In the genomic region with DNA sequence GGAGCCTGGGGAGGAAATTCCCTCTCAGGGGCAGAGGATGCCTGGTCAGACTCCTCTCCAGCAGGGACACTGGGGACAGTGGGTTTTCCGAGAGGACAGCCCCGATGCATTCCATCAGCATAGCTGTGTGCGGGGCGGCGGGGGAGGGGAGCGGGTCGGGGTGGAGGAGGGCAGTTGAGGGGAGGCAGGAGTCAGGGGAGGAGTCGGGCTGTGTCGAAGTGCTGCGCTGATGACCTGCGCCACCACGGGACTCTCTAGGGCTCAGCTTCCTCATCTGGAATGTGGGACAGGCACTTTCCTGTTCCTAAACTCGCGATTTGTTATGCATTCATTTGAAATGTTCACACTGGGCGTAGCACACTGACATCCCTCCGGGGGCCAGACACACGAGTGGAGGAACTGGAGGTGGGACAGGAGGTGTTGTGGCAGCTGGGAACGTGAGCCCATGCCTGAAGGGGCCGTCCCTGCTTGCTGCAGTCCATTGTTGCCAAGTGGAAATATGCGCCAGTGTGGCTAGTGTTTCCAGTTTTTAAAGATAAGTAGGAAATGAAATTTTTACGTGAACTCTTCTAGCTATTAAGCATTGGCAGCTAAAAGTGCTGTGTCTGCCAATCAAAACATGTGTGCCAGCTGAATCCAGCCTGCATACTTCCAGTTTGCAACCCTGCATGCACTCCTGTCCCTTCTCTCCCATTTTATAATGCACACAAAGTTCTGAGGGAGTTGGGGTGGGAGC, we compare ENCODE assay signal across 1 cellular context.
TF ChIP-seq lines count a peak whose summit lies in the region.

No MANE protein-coding gene starts in this region.

TF ChIP-seq in H1, 55 proteins besides CTCF, POLR2A, EP300 and RAD21:
- TF ChIP-seq SP2 (IDR thresholded peaks at IDR 0.05; ENCODE audit: low read length) (no peak), KDM4A (IDR thresholded peaks at IDR 0.05; ENCODE audit: low read depth, low read length, severe bottlenecking) (no peak), CBX8 (IDR thresholded peaks at IDR 0.05; ENCODE audit: borderline replicate concordance, low read depth, low read length) (no peak), TAF1 (IDR thresholded peaks at IDR 0.05; ENCODE audit: low read depth, low read length) (no peak), KDM5A (IDR thresholded peaks at IDR 0.05; ENCODE audit: low read length) (no peak), HDAC6 (IDR thresholded peaks at IDR 0.05; ENCODE audit: low read depth, low read length) (no peak), JUN (IDR thresholded peaks at IDR 0.05; ENCODE audit: low read depth, low read length) (no peak), KDM1A (IDR thresholded peaks at IDR 0.05; ENCODE audit: borderline replicate concordance, low read length) (no peak), TBP (IDR thresholded peaks at IDR 0.05; ENCODE audit: low read depth, low read length) (no peak), TEAD4 (IDR thresholded peaks at IDR 0.05; ENCODE audit: low read depth, low read length) (no peak; the same call in 1 of the 2 replicates), RFX5 (IDR thresholded peaks at IDR 0.05; ENCODE audit: borderline replicate concordance, low read depth, low read length) (no peak), CHD1 (IDR thresholded peaks at IDR 0.05; ENCODE audit: low read depth, low read length) (no peak), TCF12 (IDR thresholded peaks at IDR 0.05; ENCODE audit: low read depth, low read length) (no peak), HDAC2 (IDR thresholded peaks at IDR 0.05; ENCODE audit: borderline replicate concordance in 1 of 2, low read depth in 2 of 2, low read length in 2 of 2) (no peak), BACH1 (IDR thresholded peaks at IDR 0.05; ENCODE audit: low read length) (no peak), SRF (IDR thresholded peaks at IDR 0.05; ENCODE audit: low read depth, low read length) (no peak)
- TF ChIP-seq, protein P1, sequence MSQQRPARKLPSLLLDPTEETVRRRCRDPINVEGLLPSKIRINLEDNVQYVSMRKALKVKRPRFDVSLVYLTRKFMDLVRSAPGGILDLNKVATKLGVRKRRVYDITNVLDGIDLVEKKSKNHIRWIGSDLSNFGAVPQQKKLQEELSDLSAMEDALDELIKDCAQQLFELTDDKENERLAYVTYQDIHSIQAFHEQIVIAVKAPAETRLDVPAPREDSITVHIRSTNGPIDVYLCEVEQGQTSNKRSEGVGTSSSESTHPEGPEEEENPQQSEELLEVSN (IDR thresholded peaks at IDR 0.05), result no peak
